Comparison of ENCODE assay signal across 27 cellular contexts in the genomic region with DNA sequence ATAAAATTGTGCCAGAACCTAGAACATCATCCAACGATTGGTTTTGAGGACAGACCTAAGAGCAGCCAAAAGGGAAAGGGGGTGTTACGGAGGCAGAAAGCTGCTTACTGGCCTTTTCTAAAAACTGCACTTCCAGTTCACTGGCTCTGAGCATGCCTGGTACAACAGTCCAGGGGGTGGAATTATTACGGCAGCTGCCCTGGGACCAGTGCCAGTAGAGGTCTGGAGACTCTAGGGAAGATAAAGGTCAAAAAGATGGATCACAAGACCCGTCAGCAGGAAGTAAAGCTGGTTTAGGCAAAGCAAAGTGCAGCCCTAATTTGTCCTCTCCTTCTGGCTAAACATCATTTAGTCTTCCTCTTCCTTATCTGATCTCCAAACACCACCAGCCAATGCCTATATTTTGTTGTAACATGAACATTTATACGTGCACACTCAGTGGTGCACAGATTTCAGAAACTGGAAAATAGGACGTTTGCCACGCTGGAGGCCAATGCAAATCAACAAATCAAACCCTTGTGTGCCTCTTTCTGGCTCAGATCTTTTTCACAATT.
DNase-seq lines count a peak whose midpoint lies in the region; ATAC-seq, FAIRE-seq and TF ChIP-seq lines count a peak whose summit lies in the region.
"Had no signal": no experiment of that assay in that cellular context is flagged by ENCODE, and none has a peak within 500 bp of the region (broad histone marks: within the 10 kb centered on the region; RNA-seq: fewer than 3 reads in every experiment).

No MANE protein-coding gene starts in this region.

- H3K4me1 ChIP-seq in gastroesophageal sphincter (peaks cover 0 to 19% (median 0%) of the 10 kb centered on the region in 3 donors), pancreas (no peaks in the 10 kb centered on the region)
- H3K4me1 ChIP-seq: heart right ventricle, parathyroid adenoma had no signal

- WGBS in gastroesophageal sphincter (ENCODE audit: low coverage in 1 of 2), 2 donors: 30 to 31% methylated on average over 6 to 7 of the region's 7 CpGs
- 33 to 37% methylated on average over 7 of the region's 7 CpGs for WGBS in pancreas, 2 donors

- in situ Hi-C loops in SK-MEL-5 (cut with HindIII; ENCODE audit: low pct_unique_long_range_greater_than_20kb, low sequenced_read_pairs): no loop called here

- no peak for TF ChIP-seq CTCF in gastroesophageal sphincter (IDR thresholded peaks at IDR 0.05)
- no peak for TF ChIP-seq CTCF in pancreas (IDR thresholded peaks at IDR 0.05)

- peak; percentile 33 for DNase-seq in Daoy (ENCODE audit: low read depth)
- DNase-seq in SK-MEL-5 (ENCODE audit: low read depth, low spot score): peak; percentile 91
- DNase-seq in pancreas: peak in 2 of 6 donors; percentile 13 to 18
- DNase-seq in ecto neural progenitor cell (ENCODE audit: low spot score): no peak
- DNase-seq: activated CD4-positive, alpha-beta T cell treated with anti-CD3 and anti-CD28 coated beads for 36 hours; aorta; CD8-positive, alpha-beta T cell; DMS 273 treated with DMSO at 0.1 percent for 48 hours; effector memory CD8-positive, alpha-beta T cell; erythroblast; H9; heart right ventricle; NCI-H526; SHP77 treated with DMSO at 0.1 percent for 48 hours; stimulated activated CD4-positive, alpha-beta T cell treated with anti-CD3 and anti-CD28 coated beads, Interleukin-1b, Interleukin-23, amount 100 ng/mL, for 48 hours; stimulated activated naive CD8-positive, alpha-beta T cell treated with anti-CD3 and anti-CD28 coated beads, Interleukin-15, Interleukin-2, amounts not matched to agents 100 U/mL and 50 U/mL, for 24 hours; T-helper 9 cell had no signal

- no peaks in the 10 kb centered on the region for H3K9me3 ChIP-seq in gastroesophageal sphincter
- H3K9me3 ChIP-seq in pancreas: no peaks in the 10 kb centered on the region
- H3K9me3 ChIP-seq: heart right ventricle had no signal

- H3K27me3 ChIP-seq in gastroesophageal sphincter (no peaks in the 10 kb centered on the region), pancreas (no peaks in the 10 kb centered on the region)
- H3K27me3 ChIP-seq: cardiac muscle cell, heart right ventricle had no signal

- H3K27ac ChIP-seq in gastroesophageal sphincter (peak overlapping the region in 3 of 4 donors; percentile 21 to 67 (median 65)), pancreas (no peak overlapping the region)
- H3K27ac ChIP-seq: cardiac muscle cell, coronary artery, heart right ventricle, HL-60, parathyroid adenoma had no signal

- H3K4me3 ChIP-seq in gastroesophageal sphincter: no peak overlapping the region
- no peak overlapping the region for H3K4me3 ChIP-seq in pancreas
- H3K4me3 ChIP-seq: cardiac muscle cell, coronary artery, heart right ventricle had no signal

- no peak for TF ChIP-seq POLR2A in gastroesophageal sphincter (IDR thresholded peaks at IDR 0.05)

- ATAC-seq in gastroesophageal sphincter (peak; percentile 52), pancreas (peak in 3 of 4 donors; percentile 14 to 85 (median 76)), GM18909 (IDR thresholded peaks at IDR 0.05; ENCODE audit: poor library complexity, unreplicated experiment) (no peak), HG02759 (IDR thresholded peaks at IDR 0.05; ENCODE audit: unreplicated experiment) (no peak), HG02870 (IDR thresholded peaks at IDR 0.05; ENCODE audit: unreplicated experiment) (no peak)
- ATAC-seq: activated CD4-positive, alpha-beta T cell treated with anti-CD3 and anti-CD28 coated beads for 36 hours; CD8-positive, alpha-beta T cell; effector memory CD8-positive, alpha-beta T cell; stimulated activated naive CD8-positive, alpha-beta T cell treated with anti-CD3 and anti-CD28 coated beads, Interleukin-15, Interleukin-2, amounts not matched to agents 100 U/mL and 50 U/mL, for 24 hours had no signal

- intact Hi-C loops in pancreas (cut with DNase I): no loop called here

- H3K36me3 ChIP-seq in gastroesophageal sphincter (no peaks in the 10 kb centered on the region), pancreas (no peaks in the 10 kb centered on the region)
- H3K36me3 ChIP-seq: cardiac muscle cell, heart right ventricle had no signal

- FAIRE-seq in pancreas (lab: Jason Lieb, UNC): no peak
- FAIRE-seq: GM12891, keratinocyte had no signal

- TF ChIP-seq EP300 in gastroesophageal sphincter (IDR thresholded peaks at IDR 0.05): no peak

Comparison
In these comparisons a context has a peak if more than half of its experiments do, and no peak if none do; other contexts are left out.
1. ATAC-seq: peak in gastroesophageal sphincter (single experiment) and pancreas (3 of 4); none in GM18909 (single experiment), HG02759 (single experiment) and HG02870 (single experiment).
2. H3K27ac ChIP-seq: peak in gastroesophageal sphincter (3 of 4); none in pancreas (0 of 4).